14 cellular contexts compared by ENCODE assay signal in the genomic region with DNA sequence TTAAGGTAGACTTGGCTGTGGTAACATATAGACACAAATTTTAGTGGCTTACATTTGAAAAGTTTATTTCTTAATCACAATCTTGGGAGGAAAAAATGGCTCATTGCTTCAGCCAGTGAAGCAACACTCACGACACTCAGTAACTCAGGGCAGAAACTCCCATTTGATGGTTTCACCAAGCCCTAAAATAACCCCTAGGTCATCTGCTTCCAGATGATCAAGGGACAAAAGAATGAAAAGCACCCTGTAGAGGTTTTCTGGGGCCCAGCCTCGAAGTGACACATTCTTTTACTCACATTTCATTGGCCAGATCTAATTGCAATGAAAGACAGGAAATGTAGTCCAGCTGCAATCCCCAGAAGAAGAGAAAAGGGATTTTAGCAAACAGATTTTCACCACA.
A peak's percentile ranks its signal among the peaks of the same experiment; 100 is the strongest.
DNase-seq lines count a peak whose midpoint lies in the region; ATAC-seq and TF ChIP-seq lines count a peak whose summit lies in the region.
"Had no signal": no experiment of that assay in that cellular context is flagged by ENCODE, and none has a peak within 500 bp of the region (broad histone marks: within the 10 kb centered on the region; RNA-seq: fewer than 3 reads in every experiment).

No MANE protein-coding gene starts in this region.

- no peak overlapping the region for H3K9ac ChIP-seq in colonic mucosa (ENCODE audit: low read depth in 2 of 2, low read length in 2 of 2)

- peak overlapping the region; percentile 85 for H3K27ac Mint-ChIP-seq in HFFc6
- H3K27ac Mint-ChIP-seq: activated CD4-positive, alpha-beta T cell treated with anti-CD3 and anti-CD28 coated beads, Interleukin-2, amount 10 ng/mL, durations not matched to agents 24 days and 14 days; natural killer cell treated with Interleukin-12 subunit alpha and Interleukin-12 subunit beta and Interleukin-15 and Interleukin-18, amount 100 ng/mL, for 72 hours had no signal

- peaks cover 35% of the 10 kb centered on the region for H3K36me3 Mint-ChIP-seq in HFFc6 (ENCODE audit: low read depth)
- H3K36me3 Mint-ChIP-seq: natural killer cell treated with Interleukin-12 subunit alpha and Interleukin-12 subunit beta and Interleukin-15 and Interleukin-18, amount 100 ng/mL, for 72 hours had no signal

- peak overlapping the region; percentile 42 for H3K4me3 Mint-ChIP-seq in HFFc6
- H3K4me3 Mint-ChIP-seq: activated CD4-positive, alpha-beta T cell treated with anti-CD3 and anti-CD28 coated beads, Interleukin-2, amount 10 ng/mL, durations not matched to agents 24 days and 14 days; natural killer cell treated with Interleukin-12 subunit alpha and Interleukin-12 subunit beta and Interleukin-15 and Interleukin-18, amount 100 ng/mL, for 72 hours had no signal

- no peak overlapping the region for H3K4me3 ChIP-seq in choroid plexus epithelial cell (ENCODE audit: low read depth, low read length)
- no peak overlapping the region for H3K4me3 ChIP-seq in colonic mucosa

- no peaks in the 10 kb centered on the region for H3K36me3 ChIP-seq in colonic mucosa

- intact Hi-C loops in colonic mucosa (cut with DNase I) = no loop called here

- H3K4me1 ChIP-seq in colonic mucosa = no peaks in the 10 kb centered on the region

- no peaks in the 10 kb centered on the region for H3K27me3 ChIP-seq in colonic mucosa

- peak; percentile 48 for DNase-seq in A172 (ENCODE audit: low spot score)
- peak; percentile 84 for DNase-seq in HFFc6
- DNase-seq in choroid plexus epithelial cell (ENCODE audit: low read depth) = peak; percentile 74
- peak; percentile 83 for DNase-seq in kidney tubule cell (ENCODE audit: low spot score)
- DNase-seq in colonic mucosa = no peak
- DNase-seq in AML-193 (lab: John Stamatoyannopoulos, UW) = no peak
- DNase-seq: activated CD4-positive, alpha-beta T cell treated with anti-CD3 and anti-CD28 coated beads, Interleukin-2, amount 10 ng/mL, durations not matched to agents 24 days and 14 days; foreskin melanocyte; NCI-H1694 treated with DMSO at 0.1 percent for 48 hours; stimulated activated CD4-positive, alpha-beta T cell treated with anti-CD3 and anti-CD28 coated beads, Interleukin-4, amount 100 ng/mL, for 4 hours had no signal

- no peaks in the 10 kb centered on the region for H3K27me3 Mint-ChIP-seq in HFFc6 (ENCODE audit: insufficient read depth)
- H3K27me3 Mint-ChIP-seq: activated CD4-positive, alpha-beta T cell treated with anti-CD3 and anti-CD28 coated beads, Interleukin-2, amount 10 ng/mL, durations not matched to agents 24 days and 14 days; natural killer cell treated with Interleukin-12 subunit alpha and Interleukin-12 subunit beta and Interleukin-15 and Interleukin-18, amount 100 ng/mL, for 72 hours had no signal

- TF ChIP-seq CTCF in HFFc6 (IDR thresholded peaks at IDR 0.05) (no peak), choroid plexus epithelial cell (conservative IDR thresholded peaks at IDR 0.05; ENCODE audit: low read depth, low read length) (no peak), colonic mucosa (IDR thresholded peaks at IDR 0.05) (no peak)

- ATAC-seq in GM19452 (IDR thresholded peaks at IDR 0.05; ENCODE audit: unreplicated experiment) (no peak), GM18858 (IDR thresholded peaks at IDR 0.05; ENCODE audit: unreplicated experiment) (no peak)
- ATAC-seq: natural killer cell treated with Interleukin-12 subunit alpha and Interleukin-12 subunit beta and Interleukin-15 and Interleukin-18, amount 100 ng/mL, for 72 hours; Panc1 had no signal

- peaks cover 19% of the 10 kb centered on the region for H3K9me3 Mint-ChIP-seq in HFFc6

- H3K27ac ChIP-seq in colonic mucosa = no peak overlapping the region

- H3K9me3 ChIP-seq in colonic mucosa = no peaks in the 10 kb centered on the region

- H3K4me1 Mint-ChIP-seq in HFFc6 (ENCODE audit: low read depth) = peaks cover 67% of the 10 kb centered on the region

Comparison
In these comparisons a context has a peak if more than half of its experiments do, and no peak if none do; other contexts are left out.
1. DNase-seq: peak in A172 (single experiment), HFFc6 (single experiment), choroid plexus epithelial cell (single experiment) and kidney tubule cell (single experiment); none in colonic mucosa (single experiment) and AML-193 (0 of 2).